1 cellular context compared by ENCODE assay signal in the genomic region with DNA sequence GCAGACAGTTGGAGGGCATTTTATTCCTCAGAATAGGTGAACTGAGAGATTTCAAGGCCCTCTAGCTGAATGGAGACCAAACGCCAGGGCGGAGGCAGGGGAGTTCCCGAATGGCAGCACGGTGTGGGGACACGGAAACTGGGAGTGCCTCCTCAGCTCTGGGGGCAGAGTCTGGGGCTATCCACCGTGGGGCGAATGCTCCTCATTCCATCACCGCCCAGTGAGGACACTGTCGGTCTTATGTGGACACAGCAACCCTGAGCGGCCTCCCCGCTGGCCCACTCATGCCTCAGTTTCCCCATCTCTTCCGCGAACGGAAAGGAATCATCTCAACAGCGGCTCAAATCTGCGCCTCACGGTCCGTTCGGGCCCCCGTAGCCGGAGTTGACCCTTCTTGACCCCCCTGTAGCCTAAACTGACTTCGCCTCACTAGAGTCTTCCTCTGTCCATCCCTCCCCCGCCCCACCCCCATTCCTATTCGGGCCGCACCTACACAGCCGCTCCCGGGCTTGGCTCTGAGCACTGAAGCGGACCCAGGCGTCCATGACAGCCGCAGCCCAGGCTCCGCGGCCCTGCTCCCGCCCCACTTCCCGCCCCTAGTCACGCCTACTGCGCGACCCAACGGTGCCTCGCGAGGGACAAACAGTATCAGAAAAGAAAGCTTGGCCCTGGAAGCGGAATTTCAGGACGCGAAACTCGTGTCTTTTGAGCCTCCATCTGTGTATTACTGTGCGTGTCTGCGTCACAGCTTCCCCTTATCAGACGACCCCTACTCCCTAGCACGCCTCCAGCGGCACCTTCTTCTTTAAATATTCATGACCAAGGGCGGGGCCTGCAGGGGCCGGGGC.
A peak's percentile ranks its signal among the peaks of the same experiment; 100 is the strongest.
TF ChIP-seq lines count a peak whose summit lies in the region.

A gene with protein sequence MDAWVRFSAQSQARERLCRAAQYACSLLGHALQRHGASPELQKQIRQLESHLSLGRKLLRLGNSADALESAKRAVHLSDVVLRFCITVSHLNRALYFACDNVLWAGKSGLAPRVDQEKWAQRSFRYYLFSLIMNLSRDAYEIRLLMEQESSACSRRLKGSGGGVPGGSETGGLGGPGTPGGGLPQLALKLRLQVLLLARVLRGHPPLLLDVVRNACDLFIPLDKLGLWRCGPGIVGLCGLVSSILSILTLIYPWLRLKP (minus strand): TSS at position 574 of the 848 bp plus-strand sequence. CDS start 29 bp downstream, at position 545.

TF ChIP-seq in IMR-90, 13 proteins besides CTCF, POLR2A, EP300 and RAD21 (continued from another document):
- TF ChIP-seq MAZ (IDR thresholded peaks at IDR 0.05; ENCODE audit: borderline replicate concordance, low read depth, low read length), result peak; percentile 74; the same call in 1 of the 2 replicates
- TF ChIP-seq CHD1 (IDR thresholded peaks at IDR 0.05; ENCODE audit: low read depth, low read length), result no peak
- TF ChIP-seq MXI1 (IDR thresholded peaks at IDR 0.05; ENCODE audit: borderline replicate concordance, low read depth, low read length), result peak; percentile 72; the same call in 1 of the 2 replicates
TF ChIP-seq in IMR-90: peak in this region for 4.
